18 cellular contexts compared by ENCODE assay signal in genomic region chr20:48813930-48814546, GRCh38.
"Had no signal": no experiment of that assay in that cellular context is flagged by ENCODE, and none has a peak within 500 bp of the region (broad histone marks: within the 10 kb centered on the region; RNA-seq: fewer than 3 reads in every experiment).

No MANE protein-coding gene starts in this region.

- H2AFZ ChIP-seq: parathyroid adenoma had no signal

- H3K4me1 ChIP-seq: parathyroid adenoma had no signal

- ATAC-seq: activated CD8-positive, alpha-beta T cell treated with anti-CD3 and anti-CD28 coated beads, Interleukin-2, amount 10 ng/mL, durations not matched to agents 7 days and 5 days; activated naive CD4-positive, alpha-beta T cell treated with anti-CD3 and anti-CD28 coated beads, Interleukin-2, amount 50 U/mL, for 72 hours; gastrocnemius medialis had no signal

- H3K4me3 ChIP-seq: ascending aorta, esophagus squamous epithelium, gastrocnemius medialis, transverse colon had no signal

- H3K27me3 ChIP-seq: ascending aorta, brain microvascular endothelial cell, gastrocnemius medialis, transverse colon had no signal

- H3K9ac ChIP-seq: parathyroid adenoma had no signal

- H3K36me3 ChIP-seq: brain microvascular endothelial cell, esophagus squamous epithelium, gastrocnemius medialis, transverse colon had no signal

- FAIRE-seq: colon, urothelium cell line had no signal

- H3K27ac ChIP-seq: brain microvascular endothelial cell, esophagus squamous epithelium, parathyroid adenoma, transverse colon, VCaP had no signal

- DNase-seq: activated CD4-positive, alpha-beta T cell treated with anti-CD3 and anti-CD28 coated beads, Interleukin-2, amount 10 ng/mL, durations not matched to agents 7 days and 5 days; activated CD4-positive, CD25-positive, alpha-beta regulatory T cell treated with anti-CD3 and anti-CD28 coated beads, Interleukin-2, amount 50 U/mL, for 72 hours; activated CD8-positive, alpha-beta T cell treated with anti-CD3 and anti-CD28 coated beads, Interleukin-2, amount 10 ng/mL, durations not matched to agents 7 days and 5 days; brain microvascular endothelial cell; central memory CD4-positive, alpha-beta T cell; endodermal cell; esophagus squamous epithelium; gastrocnemius medialis; nephron progenitor cell; right cardiac atrium; stimulated activated CD4-positive, alpha-beta T cell treated with anti-CD3 and anti-CD28 coated beads, Interleukin-4, amount 100 ng/mL, for 4 hours; transverse colon had no signal

- H3K9me3 ChIP-seq: ascending aorta, esophagus squamous epithelium, gastrocnemius medialis, transverse colon had no signal
